ENCODE assay signal across 1 cellular context in genomic region chr2:70000529-70000928, GRCh38. TPM values are rescaled to one million over a fixed set of nuclear protein-coding genes. Genes with fewer than 3 reads are reported as not detected.
"Had no signal": no experiment of that assay in that cellular context is flagged by ENCODE, and none has a peak within 500 bp of the region (broad histone marks: within the 10 kb centered on the region; RNA-seq: fewer than 3 reads in every experiment).

No MANE protein-coding gene starts in this region.

RNA-seq across cellular contexts. Expression of gene ASPRV1, which starts 39.1 kb away (rescaled TPM):
- total RNA-seq: PC-3 had no signal
